ENCODE assay signal across 22 cellular contexts in the genomic region with DNA sequence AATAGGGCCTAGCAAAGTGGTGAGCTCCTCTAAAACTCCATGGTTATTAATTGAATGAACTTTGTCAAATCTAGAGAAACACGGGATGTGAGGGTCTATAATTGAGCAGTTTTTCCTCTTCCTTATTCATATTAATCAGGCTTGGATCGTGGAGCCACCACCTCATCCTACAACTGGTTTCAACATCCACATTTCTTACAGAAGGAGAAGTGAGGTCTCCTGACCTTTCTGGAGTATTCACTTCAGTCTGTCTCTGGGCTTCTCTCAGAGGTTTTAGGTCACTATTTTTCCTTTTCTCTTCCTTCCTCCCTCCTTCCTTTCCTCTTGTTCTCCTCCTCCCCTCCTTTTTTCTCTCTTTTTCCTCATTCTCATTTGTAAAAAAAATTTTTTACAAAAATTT.
"Had no signal": no experiment of that assay in that cellular context is flagged by ENCODE, and none has a peak within 500 bp of the region (broad histone marks: within the 10 kb centered on the region; RNA-seq: fewer than 3 reads in every experiment).

No MANE protein-coding gene starts in this region.

- H3K4me3 ChIP-seq: MG63, Peyer's patch had no signal

- H3K9me3 ChIP-seq: MG63, Peyer's patch had no signal

- DNase-seq: IMR-90, Karpas-422, KG1, MG63, NCI-H1092, NCI-H1105 treated with DMSO at 0.1 percent for 48 hours, NCI-H1417 treated with DMSO at 0.1 percent for 48 hours, NCI-H146, NCI-H1694 treated with DMSO at 0.1 percent for 48 hours, NCI-H1930, NCI-H2081, NCI-H2171, NCI-H226, NCI-H446, NCI-H510A, NCI-H524 treated with DMSO at 0.1 percent for 48 hours, NCI-H69, NCI-H774, PC-3, Peyer's patch, SHP77 treated with DMSO at 0.1 percent for 48 hours, T-helper 1 cell had no signal

- H3K4me1 ChIP-seq: Peyer's patch had no signal

- H3K27me3 ChIP-seq: MG63, Peyer's patch had no signal

- H3K36me3 ChIP-seq: MG63, Peyer's patch had no signal

- H3K27ac ChIP-seq: Peyer's patch had no signal
